8 cellular contexts compared by ENCODE assay signal in the genomic region with DNA sequence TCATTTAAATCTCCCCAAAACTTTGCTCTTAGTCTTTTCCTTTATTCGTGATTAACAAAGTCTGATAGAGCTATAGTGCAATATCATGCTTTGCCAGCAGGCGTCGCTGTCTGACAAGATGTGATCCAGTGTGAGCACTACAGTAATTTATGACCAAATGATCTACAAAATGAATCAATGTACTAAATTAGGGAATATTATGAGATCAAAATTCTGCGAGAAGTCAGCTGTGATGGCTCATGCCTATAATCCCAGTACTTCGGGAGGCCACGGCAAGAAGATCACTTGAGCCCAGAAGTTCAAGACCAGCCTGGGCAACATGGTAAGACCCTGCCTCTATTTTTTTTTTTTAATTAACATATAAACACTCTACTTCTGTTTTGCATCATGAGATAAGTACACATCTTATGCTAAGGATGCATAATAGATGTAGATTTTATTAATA. TPM values are rescaled to one million over a fixed set of nuclear protein-coding genes. Genes with fewer than 3 reads are reported as not detected.
DNase-seq lines count a peak whose midpoint lies in the region; ATAC-seq and TF ChIP-seq lines count a peak whose summit lies in the region.

No MANE protein-coding gene starts in this region.

- DNase-seq in ACHN (peak; percentile 71), GM13976 (ENCODE audit: low spot score) (no peak), SJSA1 (ENCODE audit: low read depth in 1 of 2, low spot score in 2 of 2) (peak; percentile 59 to 72), left ventricle myocardium inferior (peak; percentile 48), putamen (ENCODE audit: low spot score) (no peak)
- DNase-seq in activated gamma-delta T cell treated with anti-CD3 and anti-CD28 coated beads, Interleukin-2, amount 50 U/mL, for 16 hours (ENCODE audit: low read depth) = peak; percentile 77
- peak; percentile 71 to 93 (median 84) for DNase-seq in stimulated activated CD4-positive, alpha-beta T cell treated with anti-CD3 and anti-CD28 coated beads, Interleukin-1b, Interleukin-23, amount 100 ng/mL, for 24 hours (ENCODE audit: low read depth in 4 of 4, low spot score in 1 of 4)

- intact Hi-C loops in left ventricle myocardium inferior (cut with micrococcal nuclease) = loop anchor here (5.0 kb wide), 1 partner anchor 203 kb away; no protein-coding TSS in a partner anchor

- in situ Hi-C loops in ACHN (cut with HindIII; ENCODE audit: low pct_ligation_motif_present, low pct_unique_long_range_greater_than_20kb, low sequenced_read_pairs) = no loop called here
- in situ Hi-C loops in GM13976 (cut with MboI; ENCODE audit: low sequenced_read_pairs, unreplicated experiment) = loop anchor here (10.0 kb wide), 2 partner anchors 166 to 196 kb away; no protein-coding TSS in a partner anchor

- H3K4me3 ChIP-seq in SJSA1 (no peak overlapping the region), left ventricle myocardium inferior (no peak overlapping the region)

- H3K27me3 ChIP-seq in SJSA1 (replicated peaks) = no peaks in the 10 kb centered on the region
- H3K27me3 ChIP-seq in left ventricle myocardium inferior (ENCODE audit: low read depth) = no peaks in the 10 kb centered on the region

- no peak overlapping the region for H3K27ac ChIP-seq in SJSA1
- H3K27ac ChIP-seq in left ventricle myocardium inferior (replicated peaks) = peak overlapping the region; percentile 79

- H3K4me1 ChIP-seq in SJSA1 (replicated peaks) = peaks cover 22% of the 10 kb centered on the region
- H3K4me1 ChIP-seq in left ventricle myocardium inferior = peaks cover 41% of the 10 kb centered on the region

- TF ChIP-seq CTCF in GM13976 (IDR thresholded peaks at IDR 0.05; ENCODE audit: borderline replicate concordance, control extremely low read depth, extremely low read depth, insufficient read depth, missing control alignments) (peak; percentile 91), left ventricle myocardium inferior (IDR thresholded peaks at IDR 0.05; ENCODE audit: borderline replicate concordance) (peak; percentile 90)

- H3K36me3 ChIP-seq in SJSA1 (no peaks in the 10 kb centered on the region; the same call in 1 of the 2 replicates), left ventricle myocardium inferior (no peaks in the 10 kb centered on the region)

- ATAC-seq in GM21576 (IDR thresholded peaks at IDR 0.05; ENCODE audit: unreplicated experiment) = no peak

- H3K9me3 ChIP-seq in SJSA1 (replicated peaks) (peaks cover 16% of the 10 kb centered on the region), left ventricle myocardium inferior (replicated peaks) (peaks cover 51% of the 10 kb centered on the region)

RNA-seq across cellular contexts. Expression of a gene that starts 3.6 kb away (rescaled TPM):
- 16.2 and 24.4 TPM in 2 replicates for total RNA-seq in SJSA1 (2014; rRNA removed; shearing (Covaris generic))
- 17.6 TPM for total RNA-seq in left ventricle myocardium inferior

RNA-seq across cellular contexts. Expression of a gene that starts 54.5 kb away (rescaled TPM):
- total RNA-seq in SJSA1 (2014; rRNA removed; shearing (Covaris generic)) = 12.2 and 12.6 TPM in 2 replicates
- total RNA-seq in left ventricle myocardium inferior = 21.9 TPM

Comparison
In these comparisons a context has a peak if more than half of its experiments do, and no peak if none do; other contexts are left out.
1. DNase-seq: peak in ACHN (single experiment), SJSA1 (2 of 2), activated gamma-delta T cell treated with anti-CD3 and anti-CD28 coated beads, Interleukin-2, amount 50 U/mL, for 16 hours (single experiment), left ventricle myocardium inferior (single experiment) and stimulated activated CD4-positive, alpha-beta T cell treated with anti-CD3 and anti-CD28 coated beads, Interleukin-1b, Interleukin-23, amount 100 ng/mL, for 24 hours (4 of 4); none in GM13976 (single experiment) and putamen (single experiment).